19 cellular contexts compared by ENCODE assay signal in genomic region chr10:47452495-47453434, GRCh38. TPM values are rescaled to one million over a fixed set of nuclear protein-coding genes. Genes with fewer than 3 reads are reported as not detected.
DNase-seq lines count a peak whose midpoint lies in the region; ATAC-seq, FAIRE-seq and TF ChIP-seq lines count a peak whose summit lies in the region.
"Had no signal": no experiment of that assay in that cellular context is flagged by ENCODE, and none has a peak within 500 bp of the region (broad histone marks: within the 10 kb centered on the region; RNA-seq: fewer than 3 reads in every experiment).

No MANE protein-coding gene starts in this region.

- H3K4me1 Mint-ChIP-seq in neural progenitor cell = peaks cover 12% of the 10 kb centered on the region
- H3K4me1 Mint-ChIP-seq in activated CD8-positive, alpha-beta T cell treated with anti-CD3 and anti-CD28 coated beads, Interleukin-2, amount 10 ng/mL, durations not matched to agents 7 days and 5 days (ENCODE audit: low read depth) = no peaks in the 10 kb centered on the region
- H3K4me1 Mint-ChIP-seq: activated CD4-positive, alpha-beta memory T cell treated with anti-CD3 and anti-CD28 coated beads, Interleukin-2, amount 10 ng/mL, durations not matched to agents 7 days and 5 days; activated T-helper 17 cell treated with anti-CD3 and anti-CD28 coated beads, Interleukin-2, amount 50 U/mL, for 72 hours had no signal

- H4K20me1 ChIP-seq in H1 (replicated peaks in 1 of 2; ENCODE audit: control insufficient read depth in 1 of 2, insufficient read depth in 2 of 2, low read length in 2 of 2) = peaks cover 0 to 8% of the 10 kb centered on the region in 2 experiments
- H4K20me1 ChIP-seq in neural progenitor cell (ENCODE audit: low read depth) = no peaks in the 10 kb centered on the region

- no peak overlapping the region for H3K14ac ChIP-seq in H1 (ENCODE audit: insufficient read length)

- peak overlapping the region; percentile 40; the same call in 1 of the 2 replicates for H2AFZ ChIP-seq in H1 (ENCODE audit: low read length)
- no peak overlapping the region for H2AFZ ChIP-seq in neural progenitor cell (replicated peaks)

- H2BK5ac ChIP-seq in H1 (ENCODE audit: low read depth, low read length) = 0 out of 2 replicates have a peak overlapping the region, but pooled peaks have one; percentile 35

- no peak overlapping the region for H3K56ac ChIP-seq in H1 (replicated peaks; ENCODE audit: insufficient read length, low read depth, low read length)

- no peaks in the 10 kb centered on the region for H3K79me1 ChIP-seq in H1 (ENCODE audit: low read depth, low read length)

- no peak for ATAC-seq in activated CD8-positive, alpha-beta T cell treated with anti-CD3 and anti-CD28 coated beads, Interleukin-2, amount 10 ng/mL, durations not matched to agents 7 days and 5 days
- ATAC-seq: activated T-helper 17 cell treated with anti-CD3 and anti-CD28 coated beads, Interleukin-2, amount 50 U/mL, for 72 hours had no signal

- H3K9me3 ChIP-seq in H1 (ENCODE audit: insufficient read depth in 2 of 2, low read depth in 1 of 2, low read length in 1 of 2) (no peaks in the 10 kb centered on the region), neural progenitor cell (ENCODE audit: low read depth) (no peaks in the 10 kb centered on the region)
- H3K9me3 ChIP-seq: stomach had no signal

- peaks cover 13% of the 10 kb centered on the region for H3K23me2 ChIP-seq in H1 (ENCODE audit: low read depth, low read length)

- no peak overlapping the region for H3K4ac ChIP-seq in H1 (replicated peaks; ENCODE audit: insufficient read length, low read depth, low read length)

- no peak overlapping the region for H3K27ac ChIP-seq in H1 (ENCODE audit: low read depth, low read length)
- H3K27ac ChIP-seq in neural progenitor cell = no peak overlapping the region
- H3K27ac ChIP-seq: 22Rv1, C4-2B, stomach had no signal

- 71% methylated on average over 13 of the region's 16 CpGs; no CpG with 5 or more reads in 1 of the 2 experiments for WGBS in H1 (ENCODE audit: extremely low coverage in 1 of 2, insufficient coverage in 1 of 2, insufficient read length in 1 of 2, insufficient replicate concordance in 2 of 2, low coverage in 1 of 2, low lambda C conversion rate in 2 of 2, missing lambda C conversion rate in 1 of 2), 2 experiments

- FAIRE-seq in H1 (lab: Jason Lieb, UNC) = no peak
- FAIRE-seq: GM12892 had no signal

- no peak for TF ChIP-seq CTCF in H1 (IDR thresholded peaks at IDR 0.05; ENCODE audit: control extremely low read depth in 1 of 3, insufficient read depth in 1 of 3, low read depth in 1 of 3, low read length in 3 of 3)
- no peak for TF ChIP-seq CTCF in neural progenitor cell (IDR thresholded peaks at IDR 0.05)

- DNase-seq in DMS153 (lab: John Stamatoyannopoulos, UW) (peak; percentile 30), DMS153 treated with DMSO at 0.1 percent for 48 hours (lab: John Stamatoyannopoulos, UW; ENCODE audit: unreplicated experiment) (no peak), NCI-H146 (lab: John Stamatoyannopoulos, UW) (peak; percentile 76), H1 (ENCODE audit: low read depth in 1 of 2, low spot score in 2 of 2) (no peak), neural progenitor cell (ENCODE audit: low spot score) (no peak), NCI-H2029 treated with DMSO at 0.1 percent for 48 hours (lab: John Stamatoyannopoulos, UW) (no peak), GDM1 (lab: John Stamatoyannopoulos, UW) (no peak)
- no peak for DNase-seq in activated CD8-positive, alpha-beta T cell treated with anti-CD3 and anti-CD28 coated beads, Interleukin-2, amount 10 ng/mL, durations not matched to agents 7 days and 5 days
- DNase-seq: amniotic stem cell, EL, foreskin melanocyte, stomach had no signal

- H3K36me3 ChIP-seq in H1 (ENCODE audit: control insufficient read depth in 2 of 4, insufficient read depth in 4 of 4, low read length in 3 of 4) (no peaks in the 10 kb centered on the region), neural progenitor cell (no peaks in the 10 kb centered on the region)
- H3K36me3 ChIP-seq: stomach had no signal

- no peak overlapping the region for H3K23ac ChIP-seq in H1 (ENCODE audit: insufficient read length)

- H3K4me2 ChIP-seq in H1 (ENCODE audit: insufficient read depth in 1 of 2, low read depth in 2 of 2, low read length in 2 of 2) (no peak overlapping the region), neural progenitor cell (no peak overlapping the region)

- peaks cover 14% of the 10 kb centered on the region for H3K27me3 Mint-ChIP-seq in neural progenitor cell (ENCODE audit: insufficient read depth, low read depth)
- H3K27me3 Mint-ChIP-seq in activated CD8-positive, alpha-beta T cell treated with anti-CD3 and anti-CD28 coated beads, Interleukin-2, amount 10 ng/mL, durations not matched to agents 7 days and 5 days (ENCODE audit: low read depth) = peaks cover 11% of the 10 kb centered on the region

- peak overlapping the region; percentile 92; the same call in 1 of the 2 replicates for H2BK15ac ChIP-seq in H1 (ENCODE audit: low read length)

- no peaks in the 10 kb centered on the region for H3K9me3 Mint-ChIP-seq in neural progenitor cell
- no peaks in the 10 kb centered on the region for H3K9me3 Mint-ChIP-seq in activated CD8-positive, alpha-beta T cell treated with anti-CD3 and anti-CD28 coated beads, Interleukin-2, amount 10 ng/mL, durations not matched to agents 7 days and 5 days (ENCODE audit: insufficient read depth)
- H3K9me3 Mint-ChIP-seq: activated T-helper 17 cell treated with anti-CD3 and anti-CD28 coated beads, Interleukin-2, amount 50 U/mL, for 72 hours had no signal

- H3K4me3 ChIP-seq in H1 (ENCODE audit: extremely low read depth in 1 of 4, insufficient read depth in 2 of 4, low read depth in 3 of 4, low read length in 4 of 4) = no peak overlapping the region
- H3K4me3 ChIP-seq in neural progenitor cell = no peak overlapping the region
- H3K4me3 ChIP-seq: stomach had no signal

- H3F3A ChIP-seq in neural progenitor cell (ENCODE audit: low read depth) = no peaks in the 10 kb centered on the region

- H3K18ac ChIP-seq in H1 (ENCODE audit: extremely low read depth, low read length) = peak overlapping the region; percentile 60; the same call in 1 of the 2 replicates

- no peak for TF ChIP-seq RAD21 in H1 (IDR thresholded peaks at IDR 0.05 in 1 of 2, conservative IDR thresholded peaks at IDR 0.05 in 1 of 2; ENCODE audit: low read depth in 2 of 2, low read length in 2 of 2)

- H3K27me3 ChIP-seq in H1 (replicated peaks in 1 of 4; ENCODE audit: control insufficient read depth in 3 of 4, extremely low read depth in 1 of 4, insufficient read depth in 3 of 4, low read length in 3 of 4) (no peaks in the 10 kb centered on the region), neural progenitor cell (no peaks in the 10 kb centered on the region)

- H3K79me2 ChIP-seq in H1 (ENCODE audit: control insufficient read depth in 1 of 2, insufficient read depth in 2 of 2, low read length in 2 of 2) (no peaks in the 10 kb centered on the region), neural progenitor cell (ENCODE audit: low read depth) (no peaks in the 10 kb centered on the region)

- H3K9ac ChIP-seq in H1 (replicated peaks in 1 of 4; ENCODE audit: extremely low read depth in 1 of 4, low read depth in 3 of 4, low read length in 3 of 4) = no peak overlapping the region
- no peak overlapping the region for H3K9ac ChIP-seq in neural progenitor cell

- no peak overlapping the region for H3K4me3 Mint-ChIP-seq in neural progenitor cell
- H3K4me3 Mint-ChIP-seq in activated CD8-positive, alpha-beta T cell treated with anti-CD3 and anti-CD28 coated beads, Interleukin-2, amount 10 ng/mL, durations not matched to agents 7 days and 5 days = no peak overlapping the region
- H3K4me3 Mint-ChIP-seq: activated CD4-positive, alpha-beta memory T cell treated with anti-CD3 and anti-CD28 coated beads, Interleukin-2, amount 10 ng/mL, durations not matched to agents 7 days and 5 days; activated T-helper 17 cell treated with anti-CD3 and anti-CD28 coated beads, Interleukin-2, amount 50 U/mL, for 72 hours had no signal

- peaks cover 0 to 7% (median 3%) of the 10 kb centered on the region in 4 experiments; a peak in 4 of 7 replicates for H3K4me1 ChIP-seq in H1 (replicated peaks in 1 of 4; ENCODE audit: control insufficient read depth in 3 of 4, insufficient read depth in 4 of 4, low read length in 3 of 4)
- H3K4me1 ChIP-seq in neural progenitor cell = no peaks in the 10 kb centered on the region
- H3K4me1 ChIP-seq: stomach had no signal

- POLR2A ChIA-PET in H1 (lab: Charles Lee; ENCODE audit: partially characterized antibody) = interaction anchor here (0.6 kb wide), 1 partner anchor 140 kb away, joined by 3 read pairs; no protein-coding TSS in a partner anchor
- POLR2A ChIA-PET in activated CD8-positive, alpha-beta T cell treated with anti-CD3 and anti-CD28 coated beads, Interleukin-2, amount 10 ng/mL, durations not matched to agents 7 days and 5 days (lab: Charles Lee) = no interaction called here

- CTCF ChIA-PET in H1 (lab: Charles Lee; ENCODE audit: partially characterized antibody) = interaction anchor here (1.2 to 1.7 kb wide), 3 partner anchors 10 to 91 kb away, joined by 3 to 6 read pairs (median 3); no protein-coding TSS in a partner anchor
- CTCF ChIA-PET in activated CD8-positive, alpha-beta T cell treated with anti-CD3 and anti-CD28 coated beads, Interleukin-2, amount 10 ng/mL, durations not matched to agents 7 days and 5 days (lab: Charles Lee) = no interaction called here

- H2BK12ac ChIP-seq in H1 (ENCODE audit: low read depth, low read length) = 0 out of 2 replicates have a peak overlapping the region, but pooled peaks have one; percentile 90

- H3K36me3 Mint-ChIP-seq in neural progenitor cell = no peaks in the 10 kb centered on the region
- H3K36me3 Mint-ChIP-seq in activated CD8-positive, alpha-beta T cell treated with anti-CD3 and anti-CD28 coated beads, Interleukin-2, amount 10 ng/mL, durations not matched to agents 7 days and 5 days (ENCODE audit: low read depth) = no peaks in the 10 kb centered on the region

- H2BK120ac ChIP-seq in H1 (replicated peaks; ENCODE audit: low read depth, low read length) = no peak overlapping the region

- TF ChIP-seq POLR2A in H1 (IDR thresholded peaks at IDR 0.05; ENCODE audit: control extremely low read depth in 1 of 2, low read depth in 2 of 2, low read length in 2 of 2) = no peak

- H4K91ac ChIP-seq in H1 (replicated peaks; ENCODE audit: insufficient read length, low read length) = no peak overlapping the region

- H4K5ac ChIP-seq in H1 (ENCODE audit: insufficient read length, low read depth, low read length) = no peak overlapping the region

- H4K8ac ChIP-seq in H1 (ENCODE audit: extremely low read depth, insufficient read depth, low read length) = no peak overlapping the region

- TF ChIP-seq EP300 in H1 (IDR thresholded peaks at IDR 0.05; ENCODE audit: borderline replicate concordance in 1 of 2, low read depth in 2 of 2, low read length in 2 of 2) = no peak

- 0 out of 2 replicates have a peak overlapping the region, but pooled peaks have one; percentile 33 for H2AK5ac ChIP-seq in H1 (ENCODE audit: low read depth, low read length)

- H3K27ac Mint-ChIP-seq in neural progenitor cell = peak overlapping the region; percentile 9
- H3K27ac Mint-ChIP-seq in activated CD8-positive, alpha-beta T cell treated with anti-CD3 and anti-CD28 coated beads, Interleukin-2, amount 10 ng/mL, durations not matched to agents 7 days and 5 days = no peak overlapping the region
- H3K27ac Mint-ChIP-seq: activated CD4-positive, alpha-beta memory T cell treated with anti-CD3 and anti-CD28 coated beads, Interleukin-2, amount 10 ng/mL, durations not matched to agents 7 days and 5 days; activated T-helper 17 cell treated with anti-CD3 and anti-CD28 coated beads, Interleukin-2, amount 50 U/mL, for 72 hours had no signal

- no peak overlapping the region for H2BK20ac ChIP-seq in H1 (ENCODE audit: low read length)

RNA-seq across cellular contexts. Expression of gene ANXA8, which starts 31.1 kb away (rescaled TPM):
- not detected in 2 replicates for total RNA-seq in H1 (2021; fragmentation: NEBNext Ultra II Directional; extraction: Animal tissue kit (Norgen Biotek cat#: 25700))
- polyA plus RNA-seq in H1 (2011; rRNA removed) = 0.15 and 0.30 TPM in 2 replicates
- polyA plus RNA-seq in H1 (2011; cell fraction: cytosol; rRNA removed) = 0.21 TPM
- polyA plus RNA-seq in H1 (2011; cell fraction: nucleus; rRNA removed) = 0.70 TPM
- 0.15 to 0.18 TPM (median 0.16 TPM) in 4 replicates for polyA plus RNA-seq in H1 (2012, experiment 1 of 2)
- polyA plus RNA-seq in H1 (2012, experiment 2 of 2) = not detected
- 0.12 TPM for polyA plus RNA-seq in H1 (2013, experiment 1 of 2)
- 0.13 TPM for polyA plus RNA-seq in H1 (2013, experiment 2 of 2)
- polyA minus RNA-seq in H1 (2011; rRNA and poly(A)+ RNA removed) = 0.27 and 0.38 TPM in 2 replicates
- polyA minus RNA-seq in H1 (2011; cell fraction: cytosol; rRNA and poly(A)+ RNA removed) = 0.81 TPM
- 0.70 TPM for polyA minus RNA-seq in H1 (2011; cell fraction: nucleus; rRNA and poly(A)+ RNA removed)
- not detected in 2 replicates for total RNA-seq in neural progenitor cell (ENCODE audit: low replicate concordance)
- not detected for total RNA-seq in activated CD8-positive, alpha-beta T cell treated with anti-CD3 and anti-CD28 coated beads, Interleukin-2, amount 10 ng/mL, durations not matched to agents 7 days and 5 days
- total RNA-seq: activated T-helper 17 cell treated with anti-CD3 and anti-CD28 coated beads, Interleukin-2, amount 50 U/mL, for 72 hours; LHCN-M2 had no signal

RNA-seq across cellular contexts. Expression of gene FAM25G, which starts 38.7 kb away (rescaled TPM):
- not detected in 2 replicates for total RNA-seq in H1 (2021; fragmentation: NEBNext Ultra II Directional; extraction: Animal tissue kit (Norgen Biotek cat#: 25700))
- polyA plus RNA-seq in H1 (2011; rRNA removed) = not detected in 2 replicates
- polyA plus RNA-seq in H1 (2011; cell fraction: cytosol; rRNA removed) = not detected
- polyA plus RNA-seq in H1 (2011; cell fraction: nucleus; rRNA removed) = not detected
- not detected in 4 replicates for polyA plus RNA-seq in H1 (2012, experiment 1 of 2)
- polyA plus RNA-seq in H1 (2012, experiment 2 of 2) = not detected
- polyA plus RNA-seq in H1 (2013, experiment 1 of 2) = not detected
- polyA plus RNA-seq in H1 (2013, experiment 2 of 2) = not detected
- not detected in 2 replicates for polyA minus RNA-seq in H1 (2011; rRNA and poly(A)+ RNA removed)
- polyA minus RNA-seq in H1 (2011; cell fraction: cytosol; rRNA and poly(A)+ RNA removed) = not detected
- not detected for polyA minus RNA-seq in H1 (2011; cell fraction: nucleus; rRNA and poly(A)+ RNA removed)
- not detected in 2 replicates for total RNA-seq in neural progenitor cell (ENCODE audit: low replicate concordance)
- not detected for total RNA-seq in activated CD8-positive, alpha-beta T cell treated with anti-CD3 and anti-CD28 coated beads, Interleukin-2, amount 10 ng/mL, durations not matched to agents 7 days and 5 days
- total RNA-seq: activated CD4-positive, alpha-beta memory T cell treated with anti-CD3 and anti-CD28 coated beads, Interleukin-2, amount 10 ng/mL, durations not matched to agents 7 days and 5 days; activated T-helper 17 cell treated with anti-CD3 and anti-CD28 coated beads, Interleukin-2, amount 50 U/mL, for 72 hours; LHCN-M2; SK-MEL-5; stomach had no signal
- polyA plus RNA-seq: stomach had no signal

Comparison
In these comparisons a context has a peak if more than half of its experiments do, and no peak if none do; other contexts are left out.
1. DNase-seq: peak in DMS153 (single experiment) and NCI-H146 (single experiment); none in DMS153 treated with DMSO at 0.1 percent for 48 hours (single experiment), H1 (0 of 2), neural progenitor cell (single experiment), activated CD8-positive, alpha-beta T cell treated with anti-CD3 and anti-CD28 coated beads, Interleukin-2, amount 10 ng/mL, durations not matched to agents 7 days and 5 days (single experiment), NCI-H2029 treated with DMSO at 0.1 percent for 48 hours (single experiment) and GDM1 (single experiment).